Comparison of ENCODE assay signal across 11 cellular contexts in the genomic region with DNA sequence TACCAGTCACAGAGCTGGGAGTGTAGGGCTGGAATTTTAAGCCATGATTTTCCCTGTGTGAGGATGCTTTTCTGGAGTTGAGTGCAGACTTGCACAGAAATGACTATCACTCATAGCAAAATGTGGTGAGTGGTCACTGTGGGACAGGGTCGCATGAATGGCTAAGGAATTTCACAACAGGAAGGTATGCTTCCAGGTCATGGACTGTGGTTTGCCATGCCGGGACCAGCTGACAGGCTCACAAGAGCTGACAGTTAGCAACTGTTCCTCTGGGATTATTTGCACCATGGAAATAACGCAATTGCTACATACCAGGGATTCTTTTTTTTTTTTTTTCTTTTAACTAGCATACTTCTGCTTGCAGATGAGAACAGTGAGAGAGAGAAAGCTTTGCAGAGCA. TPM values are rescaled to one million over a fixed set of nuclear protein-coding genes. Genes with fewer than 3 reads are reported as not detected.
DNase-seq lines count a peak whose midpoint lies in the region; ATAC-seq, FAIRE-seq and TF ChIP-seq lines count a peak whose summit lies in the region.
"Had no signal": no experiment of that assay in that cellular context is flagged by ENCODE, and none has a peak within 500 bp of the region (broad histone marks: within the 10 kb centered on the region; RNA-seq: fewer than 3 reads in every experiment).

No MANE protein-coding gene starts in this region.

- H3K9me3 Mint-ChIP-seq in mesothelial cell of epicardium, result no peaks in the 10 kb centered on the region

- ATAC-seq in GM19395 (IDR thresholded peaks at IDR 0.05; ENCODE audit: unreplicated experiment), result no peak
- ATAC-seq: right cardiac atrium had no signal

- peak overlapping the region; percentile 83 for H3K27ac Mint-ChIP-seq in mesothelial cell of epicardium

- DNase-seq in AML-193 (lab: John Stamatoyannopoulos, UW) (peak; percentile 4 to 10), MV-4-11 (lab: John Stamatoyannopoulos, UW) (peak; percentile 75), dermis blood vessel endothelial cell (peak; percentile 15), mesothelial cell of epicardium (ENCODE audit: low spot score in 2 of 2, unreplicated experiment in 2 of 2) (no peak), D721Med (ENCODE audit: insufficient read length, low spot score) (no peak), NOMO-1 treated with DMSO at 0.1 percent for 48 hours (lab: John Stamatoyannopoulos, UW; ENCODE audit: unreplicated experiment) (no peak), ureter (ENCODE audit: low spot score) (no peak)
- DNase-seq: NCI-H1092 treated with DMSO at 0.1 percent for 48 hours; right cardiac atrium; stimulated activated CD8-positive, alpha-beta memory T cell treated with anti-CD3 and anti-CD28 coated beads, Interleukin-4, amount 100 ng/mL, for 48 hours had no signal

- TF ChIP-seq CTCF in mesothelial cell of epicardium (IDR thresholded peaks at IDR 0.05; ENCODE audit: unreplicated experiment), result no peak
- no peak for TF ChIP-seq CTCF in D721Med (IDR thresholded peaks at IDR 0.05; ENCODE audit: insufficient read depth, missing control alignments)

- no peaks in the 10 kb centered on the region for H3K27me3 Mint-ChIP-seq in mesothelial cell of epicardium (ENCODE audit: low read depth)

- peaks cover 19% of the 10 kb centered on the region for H3K4me1 Mint-ChIP-seq in mesothelial cell of epicardium

- no peak overlapping the region for H3K4me3 Mint-ChIP-seq in mesothelial cell of epicardium

- FAIRE-seq in D721Med (lab: Jason Lieb, UNC), result no peak

- no peaks in the 10 kb centered on the region for H3K36me3 Mint-ChIP-seq in mesothelial cell of epicardium

RNA-seq across cellular contexts. Expression of a gene that starts 3.8 kb away (rescaled TPM):
- total RNA-seq in dermis blood vessel endothelial cell (39.5 and 46.9 TPM in 2 replicates), mesothelial cell of epicardium (46.9 to 52.8 TPM (median 51.7 TPM) in 3 replicates), ureter (62.2 TPM)

Comparison
In these comparisons a context has a peak if more than half of its experiments do, and no peak if none do; other contexts are left out.
1. DNase-seq: peak in AML-193 (2 of 2), MV-4-11 (single experiment) and dermis blood vessel endothelial cell (single experiment); none in mesothelial cell of epicardium (0 of 2), D721Med (single experiment), NOMO-1 treated with DMSO at 0.1 percent for 48 hours (single experiment) and ureter (single experiment).